In the genomic region with DNA sequence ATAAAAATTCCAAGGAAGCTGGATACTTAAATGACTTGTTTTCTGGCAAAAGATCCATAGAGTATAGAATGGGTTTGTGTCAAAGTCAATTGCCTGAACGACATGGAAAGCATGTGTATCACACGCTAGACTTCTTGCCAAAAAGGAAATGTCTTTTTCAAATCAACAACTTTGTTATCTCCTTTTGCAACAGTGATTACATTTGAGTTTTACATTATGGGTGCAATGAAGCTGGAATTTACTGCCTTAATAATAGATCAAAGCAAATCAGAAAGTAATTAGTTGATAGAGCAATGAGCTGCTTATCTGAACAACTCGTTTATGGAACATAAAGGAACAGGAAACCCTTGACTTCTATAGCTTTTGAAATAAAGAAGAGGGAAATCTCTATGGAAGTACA, we compare ENCODE assay signal across 22 cellular contexts.
DNase-seq lines count a peak whose midpoint lies in the region; ATAC-seq, FAIRE-seq and TF ChIP-seq lines count a peak whose summit lies in the region.
"Had no signal": no experiment of that assay in that cellular context is flagged by ENCODE, and none has a peak within 500 bp of the region (broad histone marks: within the 10 kb centered on the region; RNA-seq: fewer than 3 reads in every experiment).

No MANE protein-coding gene starts in this region.

- H3K9me3 ChIP-seq in hepatocyte (ENCODE audit: low read depth) (no peaks in the 10 kb centered on the region), pancreas (no peaks in the 10 kb centered on the region)
- H3K9me3 ChIP-seq: MG63 had no signal

- peak overlapping the region; percentile 8 for H3K4me2 ChIP-seq in hepatocyte

- peak; percentile 45 to 61 (median 54) for ATAC-seq in pancreas
- no peak for ATAC-seq in HG02623 (IDR thresholded peaks at IDR 0.05; ENCODE audit: unreplicated experiment)
- no peak for ATAC-seq in GM19035 (IDR thresholded peaks at IDR 0.05; ENCODE audit: unreplicated experiment)
- ATAC-seq: Panc1 had no signal

- H3K4me1 ChIP-seq in ACC112 (ENCODE audit: control insufficient read depth, insufficient read depth, low read length, unreplicated experiment), result no peaks in the 10 kb centered on the region
- H3K4me1 ChIP-seq in hepatocyte (ENCODE audit: insufficient read depth), result peaks cover 23% of the 10 kb centered on the region
- peaks cover 17 to 33% (median 22%) of the 10 kb centered on the region in 3 donors for H3K4me1 ChIP-seq in pancreas

- WGBS in hepatocyte (ENCODE audit: low lambda C conversion rate, missing lambda C conversion rate), result 20% methylated on average over 3 of the region's 3 CpGs
- 6 to 14% methylated on average over 3 of the region's 3 CpGs for WGBS in pancreas, 2 donors

- intact Hi-C loops in pancreas (cut with DNase I), result no loop called here

- no peaks in the 10 kb centered on the region for H4K20me1 ChIP-seq in hepatocyte (ENCODE audit: insufficient read depth, poor library complexity, severe bottlenecking)

- FAIRE-seq in colon (lab: Jason Lieb, UNC) (peak; percentile 85), pancreas (lab: Jason Lieb, UNC) (peak; percentile 26)
- FAIRE-seq: G401.6, GM18507 had no signal

- no peaks in the 10 kb centered on the region for H3K9me2 ChIP-seq in hepatocyte (replicated peaks; ENCODE audit: insufficient read depth)

- H3K36me3 ChIP-seq in ACC112 (ENCODE audit: insufficient read depth, low read length) (no peaks in the 10 kb centered on the region), hepatocyte (replicated peaks; ENCODE audit: insufficient read depth, low read depth) (no peaks in the 10 kb centered on the region), pancreas (no peaks in the 10 kb centered on the region)
- H3K36me3 ChIP-seq: MG63 had no signal

- no peak overlapping the region for H3K4me3 ChIP-seq in ACC112 (ENCODE audit: low read depth, low read length)
- no peak overlapping the region for H3K4me3 ChIP-seq in hepatocyte
- H3K4me3 ChIP-seq in pancreas, result no peak overlapping the region
- H3K4me3 ChIP-seq: MG63 had no signal

- DNase-seq in hepatocyte (ENCODE audit: low spot score) (no peak), pancreas (no peak), NCI-H2196 (lab: John Stamatoyannopoulos, UW; ENCODE audit: unreplicated experiment) (no peak)
- no peak for DNase-seq in stimulated activated CD8-positive, alpha-beta memory T cell treated with anti-CD3 and anti-CD28 coated beads, Interleukin-4, amount 100 ng/mL, for 48 hours
- DNase-seq: GOT3, HCEC 1CT, Kasumi-1, MG63, NCI-H1048, NCI-H1436 treated with DMSO at 0.1 percent for 48 hours, NCI-H2029, NCI-H226, NCI-H524, NCI-H774, SIG-M5 had no signal

- H2AFZ ChIP-seq in ACC112 (ENCODE audit: low read length, unreplicated experiment) (peak overlapping the region; percentile 78), hepatocyte (no peak overlapping the region)

- TF ChIP-seq CTCF in hepatocyte (IDR thresholded peaks at IDR 0.05; ENCODE audit: poor library complexity), result no peak
- no peak for TF ChIP-seq CTCF in pancreas (IDR thresholded peaks at IDR 0.05)

- H3K79me2 ChIP-seq in ACC112 (ENCODE audit: control insufficient read depth, insufficient read depth, low read length, unreplicated experiment), result no peaks in the 10 kb centered on the region
- H3K79me2 ChIP-seq in hepatocyte, result no peaks in the 10 kb centered on the region

- no peak overlapping the region for H3K27ac ChIP-seq in ACC112 (ENCODE audit: low read depth, low read length)
- H3K27ac ChIP-seq in hepatocyte, result peak overlapping the region; percentile 68
- H3K27ac ChIP-seq in pancreas, result no peak overlapping the region

- H3K27me3 ChIP-seq in ACC112 (ENCODE audit: insufficient read depth, low read length) (no peaks in the 10 kb centered on the region), hepatocyte (no peaks in the 10 kb centered on the region), pancreas (no peaks in the 10 kb centered on the region)
- H3K27me3 ChIP-seq: MG63 had no signal

Comparison
In these comparisons a context has a peak if more than half of its experiments do, and no peak if none do; other contexts are left out.
1. ATAC-seq: peak in pancreas (4 of 4); none in HG02623 (single experiment) and GM19035 (single experiment).